In genomic region chr13:37059136-37059847, GRCh38 we compare ENCODE assay signal across 1 cellular context.
TF ChIP-seq lines count a peak whose summit lies in the region.

Gene SUPT20H, minus strand, starts transcription at chr13:37059688. Its CDS starts 8,198 bp downstream, at chr13:37051490.

TF ChIP-seq in HepG2, 621 proteins besides CTCF, POLR2A, EP300 and RAD21 (continues in another document):
- TF ChIP-seq ZBTB40 (IDR thresholded peaks at IDR 0.05) = no peak
- peak; percentile 47; the same call in 1 of the 2 replicates for TF ChIP-seq ZBTB40 (CRISPR knock-in tag; IDR thresholded peaks at IDR 0.05)
- TF ChIP-seq ZNF333 (CRISPR knock-in tag; IDR thresholded peaks at IDR 0.05; ENCODE audit: borderline replicate concordance) = peak; percentile 85; the same call in 1 of the 2 replicates
- TF ChIP-seq ERF (CRISPR knock-in tag; IDR thresholded peaks at IDR 0.05) = peak; percentile 67; the same call in 1 of the 2 replicates
- TF ChIP-seq RAD51 (IDR thresholded peaks at IDR 0.05; ENCODE audit: borderline replicate concordance) = no peak
- TF ChIP-seq MNT (IDR thresholded peaks at IDR 0.05) = no peak
- TF ChIP-seq UBTF (CRISPR knock-in tag; IDR thresholded peaks at IDR 0.05) = peak; percentile 88
- 0 out of 2 replicates have a peak, but pooled peaks have one; percentile 51 for TF ChIP-seq GTF3A (CRISPR knock-in tag; conservative IDR thresholded peaks at IDR 0.05)
- 0 out of 2 replicates have a peak, but pooled peaks have one; percentile 31 for TF ChIP-seq PITX1 (CRISPR knock-in tag; IDR thresholded peaks at IDR 0.05)
- TF ChIP-seq DMTF1 (CRISPR knock-in tag; IDR thresholded peaks at IDR 0.05) = no peak
- no peak for TF ChIP-seq ZNF577 (CRISPR knock-in tag; IDR thresholded peaks at IDR 0.05; ENCODE audit: borderline replicate concordance, low read depth)
- TF ChIP-seq HOXA5 (CRISPR knock-in tag; IDR thresholded peaks at IDR 0.05) = peak; percentile 61
- peak; percentile 61; the same call in 1 of the 2 replicates for TF ChIP-seq ZNF607 (CRISPR knock-in tag; IDR thresholded peaks at IDR 0.05; ENCODE audit: borderline replicate concordance)
- TF ChIP-seq ZNF430 (CRISPR knock-in tag; IDR thresholded peaks at IDR 0.05) = 0 out of 2 replicates have a peak, but pooled peaks have one; percentile 47
- peak; percentile 88 for TF ChIP-seq TAF1 (CRISPR knock-in tag; IDR thresholded peaks at IDR 0.05)
- peak; percentile 95 for TF ChIP-seq POGZ (CRISPR knock-in tag; IDR thresholded peaks at IDR 0.05)
- no peak for TF ChIP-seq NR2F6 (IDR thresholded peaks at IDR 0.05)
- no peak; the same call in 1 of the 2 replicates for TF ChIP-seq NR2F6 (CRISPR knock-in tag; IDR thresholded peaks at IDR 0.05)
- TF ChIP-seq NPAS2 (CRISPR knock-in tag; IDR thresholded peaks at IDR 0.05; ENCODE audit: borderline replicate concordance) = no peak
- peak; percentile 95 for TF ChIP-seq ZNF747 (CRISPR knock-in tag; IDR thresholded peaks at IDR 0.05; ENCODE audit: borderline replicate concordance)
- peak; percentile 65; the same call in 1 of the 2 replicates for TF ChIP-seq ZNF768 (CRISPR knock-in tag; IDR thresholded peaks at IDR 0.05)
- no peak for TF ChIP-seq ZBTB46 (CRISPR knock-in tag; IDR thresholded peaks at IDR 0.05; ENCODE audit: borderline replicate concordance)
- no peak for TF ChIP-seq FIP1L1 (IDR thresholded peaks at IDR 0.05; ENCODE audit: borderline replicate concordance, insufficient read depth, low read depth, low read length)
- no peak for TF ChIP-seq ZNF468 (CRISPR knock-in tag; IDR thresholded peaks at IDR 0.05)
- no peak for TF ChIP-seq CREB1 (IDR thresholded peaks at IDR 0.05)
- TF ChIP-seq CREB1 (CRISPR knock-in tag; IDR thresholded peaks at IDR 0.05) = no peak
- peak; percentile 63; the same call in 1 of the 2 replicates for TF ChIP-seq TBX2 (CRISPR knock-in tag; IDR thresholded peaks at IDR 0.05; ENCODE audit: borderline replicate concordance)
- TF ChIP-seq ZNF543 (CRISPR knock-in tag; IDR thresholded peaks at IDR 0.05) = 0 out of 2 replicates have a peak, but pooled peaks have one; percentile 55
- no peak for TF ChIP-seq ZNF552 (CRISPR knock-in tag; IDR thresholded peaks at IDR 0.05; ENCODE audit: borderline replicate concordance)
- TF ChIP-seq SP5 (CRISPR knock-in tag; IDR thresholded peaks at IDR 0.05; ENCODE audit: borderline replicate concordance, low read depth) = peak; percentile 94
- TF ChIP-seq SNAPC4 (CRISPR knock-in tag; IDR thresholded peaks at IDR 0.05) = no peak
- TF ChIP-seq BCL6 (CRISPR knock-in tag; IDR thresholded peaks at IDR 0.05) = peak; percentile 11
- peak; percentile 89 for TF ChIP-seq YEATS4 (CRISPR knock-in tag; IDR thresholded peaks at IDR 0.05; ENCODE audit: borderline replicate concordance)
- no peak for TF ChIP-seq CCAR2 (optimal IDR thresholded peaks at IDR 0.05; ENCODE audit: low read depth, low read length)
- peak; percentile 75; the same call in 1 of the 2 replicates for TF ChIP-seq ZNF34 (CRISPR knock-in tag; IDR thresholded peaks at IDR 0.05; ENCODE audit: borderline replicate concordance)
- no peak for TF ChIP-seq SRSF1 (optimal IDR thresholded peaks at IDR 0.05; ENCODE audit: low read depth, low read length)
